1 cellular context compared by ENCODE assay signal in genomic region chr17:64732336-64733006, GRCh38.
A peak's percentile ranks its signal among the peaks of the same experiment; 100 is the strongest.
TF ChIP-seq lines count a peak whose summit lies in the region.

No MANE protein-coding gene starts in this region.

TF ChIP-seq in HepG2, 621 proteins besides CTCF, POLR2A, EP300 and RAD21 (continued from another document and continues in another):
- TF ChIP-seq PRDM10 (CRISPR knock-in tag; IDR thresholded peaks at IDR 0.05; ENCODE audit: low read depth) (no peak), MEIS1 (CRISPR knock-in tag; IDR thresholded peaks at IDR 0.05; ENCODE audit: borderline replicate concordance) (no peak), ETV6 (CRISPR knock-in tag; conservative IDR thresholded peaks at IDR 0.05) (0 out of 2 replicates have a peak, but pooled peaks have one; percentile 44), NFKB2 (CRISPR knock-in tag; IDR thresholded peaks at IDR 0.05; ENCODE audit: borderline replicate concordance) (0 out of 2 replicates have a peak, but pooled peaks have one; percentile 38), BCL3 (CRISPR knock-in tag; IDR thresholded peaks at IDR 0.05) (0 out of 2 replicates have a peak, but pooled peaks have one; percentile 26), ELF3 (CRISPR knock-in tag; IDR thresholded peaks at IDR 0.05) (peak; percentile 83), UBTF (CRISPR knock-in tag; IDR thresholded peaks at IDR 0.05) (no peak), PHF5A (CRISPR knock-in tag; IDR thresholded peaks at IDR 0.05; ENCODE audit: low read depth, unreplicated experiment) (peak; percentile 41), MEF2D (CRISPR knock-in tag; IDR thresholded peaks at IDR 0.05) (0 out of 2 replicates have a peak, but pooled peaks have one; percentile 44), ZNF275 (CRISPR knock-in tag; IDR thresholded peaks at IDR 0.05; ENCODE audit: borderline replicate concordance) (no peak), ZBTB46 (CRISPR knock-in tag; IDR thresholded peaks at IDR 0.05; ENCODE audit: borderline replicate concordance) (no peak), ZSCAN12 (CRISPR knock-in tag; IDR thresholded peaks at IDR 0.05) (no peak), IRX3 (CRISPR knock-in tag; IDR thresholded peaks at IDR 0.05; ENCODE audit: borderline replicate concordance, low read depth) (no peak), KDM5B (CRISPR knock-in tag; IDR thresholded peaks at IDR 0.05; ENCODE audit: borderline replicate concordance) (0 out of 2 replicates have a peak, but pooled peaks have one; percentile 23), ZNF501 (CRISPR knock-in tag; IDR thresholded peaks at IDR 0.05) (peak; percentile 14; the same call in 1 of the 2 replicates), U2AF2 (IDR thresholded peaks at IDR 0.05; ENCODE audit: low read depth, low read length) (no peak), TRAFD1 (CRISPR knock-in tag; IDR thresholded peaks at IDR 0.05; ENCODE audit: borderline replicate concordance) (no peak), ZNF597 (CRISPR knock-in tag; IDR thresholded peaks at IDR 0.05) (no peak), AGO2 (optimal IDR thresholded peaks at IDR 0.05; ENCODE audit: low read depth, low read length) (no peak), MAFG (CRISPR knock-in tag; IDR thresholded peaks at IDR 0.05) (no peak), FOXP1 (IDR thresholded peaks at IDR 0.05) (no peak), FOXP1 (CRISPR knock-in tag; IDR thresholded peaks at IDR 0.05) (0 out of 2 replicates have a peak, but pooled peaks have one; percentile 14), ZNF496 (CRISPR knock-in tag; IDR thresholded peaks at IDR 0.05; ENCODE audit: insufficient replicate concordance) (no peak), MATR3 (CRISPR knock-in tag; IDR thresholded peaks at IDR 0.05) (no peak), SMAD3 (CRISPR knock-in tag; IDR thresholded peaks at IDR 0.05) (no peak), ZNF337 (CRISPR knock-in tag; IDR thresholded peaks at IDR 0.05; ENCODE audit: borderline replicate concordance, low read depth) (no peak), CC2D1A (CRISPR knock-in tag; IDR thresholded peaks at IDR 0.05) (no peak), HMG20A (CRISPR knock-in tag; IDR thresholded peaks at IDR 0.05; ENCODE audit: borderline replicate concordance) (peak; percentile 48; the same call in 1 of the 2 replicates), FIP1L1 (IDR thresholded peaks at IDR 0.05; ENCODE audit: borderline replicate concordance, insufficient read depth, low read depth, low read length) (no peak), CENPX (CRISPR knock-in tag; IDR thresholded peaks at IDR 0.05) (no peak), NR1H2 (CRISPR knock-in tag; IDR thresholded peaks at IDR 0.05; ENCODE audit: borderline replicate concordance, low read depth) (no peak), ZNF280D (CRISPR knock-in tag; IDR thresholded peaks at IDR 0.05) (0 out of 2 replicates have a peak, but pooled peaks have one; percentile 35), ZFX (CRISPR knock-in tag; IDR thresholded peaks at IDR 0.05; ENCODE audit: low read depth) (0 out of 2 replicates have a peak, but pooled peaks have one; percentile 35), ZNF850 (CRISPR knock-in tag; conservative IDR thresholded peaks at IDR 0.05) (no peak), ZNF230 (CRISPR knock-in tag; IDR thresholded peaks at IDR 0.05) (no peak), SAP130 (CRISPR knock-in tag; IDR thresholded peaks at IDR 0.05; ENCODE audit: low read depth) (peak; percentile 72), IKZF5 (CRISPR knock-in tag; IDR thresholded peaks at IDR 0.05) (0 out of 2 replicates have a peak, but pooled peaks have one; percentile 33), HOMEZ (CRISPR knock-in tag; IDR thresholded peaks at IDR 0.05; ENCODE audit: low read depth) (no peak), SRSF9 (IDR thresholded peaks at IDR 0.05; ENCODE audit: borderline replicate concordance, insufficient read depth, low read depth, low read length, poor library complexity, severe bottlenecking) (no peak), ZMYM2 (CRISPR knock-in tag; IDR thresholded peaks at IDR 0.05) (no peak)
